Comparison of ENCODE assay signal across 1 cellular context in the genomic region with DNA sequence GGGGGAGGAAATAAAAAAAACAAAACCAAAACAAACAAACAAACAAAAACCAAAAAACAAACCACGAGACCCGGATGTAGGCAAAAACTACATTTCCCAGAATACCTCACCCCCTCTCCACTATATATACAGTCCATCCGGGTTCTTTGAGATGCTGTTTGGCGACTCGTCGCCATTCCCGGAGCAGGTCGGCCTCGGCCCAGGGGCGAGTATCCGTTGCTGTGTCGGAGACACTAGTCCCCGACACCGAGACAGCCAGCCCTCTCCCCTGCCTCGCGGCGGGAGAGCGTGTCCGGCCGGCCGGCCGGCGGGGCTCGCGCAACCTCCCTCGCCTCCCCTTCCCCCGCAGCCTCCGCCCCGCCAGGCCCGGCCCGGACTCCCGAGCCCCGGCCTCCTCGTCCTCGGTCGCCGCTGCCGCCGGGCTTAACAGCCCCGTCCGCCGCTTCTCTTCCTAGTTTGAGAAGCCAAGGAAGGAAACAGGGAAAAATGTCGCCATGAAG.
TF ChIP-seq lines count a peak whose summit lies in the region.

Gene RNF10 (plus strand): TSS at position 154 of the 500 bp plus-strand sequence. CDS start 456 bp downstream, outside the sequence.

TF ChIP-seq in GM23338, 12 proteins besides CTCF, POLR2A, EP300 and RAD21:
- TF ChIP-seq, protein P1, sequence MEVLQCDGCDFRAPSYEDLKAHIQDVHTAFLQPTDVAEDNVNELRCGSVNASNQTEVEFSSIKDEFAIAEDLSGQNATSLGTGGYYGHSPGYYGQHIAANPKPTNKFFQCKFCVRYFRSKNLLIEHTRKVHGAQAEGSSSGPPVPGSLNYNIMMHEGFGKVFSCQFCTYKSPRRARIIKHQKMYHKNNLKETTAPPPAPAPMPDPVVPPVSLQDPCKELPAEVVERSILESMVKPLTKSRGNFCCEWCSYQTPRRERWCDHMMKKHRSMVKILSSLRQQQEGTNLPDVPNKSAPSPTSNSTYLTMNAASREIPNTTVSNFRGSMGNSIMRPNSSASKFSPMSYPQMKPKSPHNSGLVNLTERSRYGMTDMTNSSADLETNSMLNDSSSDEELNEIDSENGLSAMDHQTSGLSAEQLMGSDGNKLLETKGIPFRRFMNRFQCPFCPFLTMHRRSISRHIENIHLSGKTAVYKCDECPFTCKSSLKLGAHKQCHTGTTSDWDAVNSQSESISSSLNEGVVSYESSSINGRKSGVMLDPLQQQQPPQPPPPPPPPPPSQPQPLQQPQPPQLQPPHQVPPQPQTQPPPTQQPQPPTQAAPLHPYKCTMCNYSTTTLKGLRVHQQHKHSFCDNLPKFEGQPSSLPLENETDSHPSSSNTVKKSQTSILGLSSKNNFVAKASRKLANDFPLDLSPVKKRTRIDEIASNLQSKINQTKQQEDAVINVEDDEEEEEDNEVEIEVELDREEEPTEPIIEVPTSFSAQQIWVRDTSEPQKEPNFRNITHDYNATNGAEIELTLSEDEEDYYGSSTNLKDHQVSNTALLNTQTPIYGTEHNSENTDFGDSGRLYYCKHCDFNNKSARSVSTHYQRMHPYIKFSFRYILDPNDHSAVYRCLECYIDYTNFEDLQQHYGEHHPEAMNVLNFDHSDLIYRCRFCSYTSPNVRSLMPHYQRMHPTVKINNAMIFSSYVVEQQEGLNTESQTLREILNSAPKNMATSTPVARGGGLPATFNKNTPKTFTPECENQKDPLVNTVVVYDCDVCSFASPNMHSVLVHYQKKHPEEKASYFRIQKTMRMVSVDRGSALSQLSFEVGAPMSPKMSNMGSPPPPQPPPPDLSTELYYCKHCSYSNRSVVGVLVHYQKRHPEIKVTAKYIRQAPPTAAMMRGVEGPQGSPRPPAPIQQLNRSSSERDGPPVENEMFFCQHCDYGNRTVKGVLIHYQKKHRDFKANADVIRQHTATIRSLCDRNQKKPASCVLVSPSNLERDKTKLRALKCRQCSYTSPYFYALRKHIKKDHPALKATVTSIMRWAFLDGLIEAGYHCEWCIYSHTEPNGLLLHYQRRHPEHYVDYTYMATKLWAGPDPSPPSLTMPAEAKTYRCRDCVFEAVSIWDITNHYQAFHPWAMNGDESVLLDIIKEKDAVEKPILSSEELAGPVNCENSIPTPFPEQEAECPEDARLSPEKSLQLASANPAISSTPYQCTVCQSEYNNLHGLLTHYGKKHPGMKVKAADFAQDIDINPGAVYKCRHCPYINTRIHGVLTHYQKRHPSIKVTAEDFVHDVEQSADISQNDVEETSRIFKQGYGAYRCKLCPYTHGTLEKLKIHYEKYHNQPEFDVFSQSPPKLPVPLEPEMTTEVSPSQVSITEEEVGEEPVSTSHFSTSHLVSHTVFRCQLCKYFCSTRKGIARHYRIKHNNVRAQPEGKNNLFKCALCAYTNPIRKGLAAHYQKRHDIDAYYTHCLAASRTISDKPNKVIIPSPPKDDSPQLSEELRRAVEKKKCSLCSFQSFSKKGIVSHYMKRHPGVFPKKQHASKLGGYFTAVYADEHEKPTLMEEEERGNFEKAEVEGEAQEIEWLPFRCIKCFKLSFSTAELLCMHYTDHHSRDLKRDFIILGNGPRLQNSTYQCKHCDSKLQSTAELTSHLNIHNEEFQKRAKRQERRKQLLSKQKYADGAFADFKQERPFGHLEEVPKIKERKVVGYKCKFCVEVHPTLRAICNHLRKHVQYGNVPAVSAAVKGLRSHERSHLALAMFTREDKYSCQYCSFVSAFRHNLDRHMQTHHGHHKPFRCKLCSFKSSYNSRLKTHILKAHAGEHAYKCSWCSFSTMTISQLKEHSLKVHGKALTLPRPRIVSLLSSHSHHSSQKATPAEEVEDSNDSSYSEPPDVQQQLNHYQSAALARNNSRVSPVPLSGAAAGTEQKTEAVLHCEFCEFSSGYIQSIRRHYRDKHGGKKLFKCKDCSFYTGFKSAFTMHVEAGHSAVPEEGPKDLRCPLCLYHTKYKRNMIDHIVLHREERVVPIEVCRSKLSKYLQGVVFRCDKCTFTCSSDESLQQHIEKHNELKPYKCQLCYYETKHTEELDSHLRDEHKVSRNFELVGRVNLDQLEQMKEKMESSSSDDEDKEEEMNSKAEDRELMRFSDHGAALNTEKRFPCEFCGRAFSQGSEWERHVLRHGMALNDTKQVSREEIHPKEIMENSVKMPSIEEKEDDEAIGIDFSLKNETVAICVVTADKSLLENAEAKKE (CRISPR knock-in tag; IDR thresholded peaks at IDR 0.05), result no peak
- TF ChIP-seq, protein P2, sequence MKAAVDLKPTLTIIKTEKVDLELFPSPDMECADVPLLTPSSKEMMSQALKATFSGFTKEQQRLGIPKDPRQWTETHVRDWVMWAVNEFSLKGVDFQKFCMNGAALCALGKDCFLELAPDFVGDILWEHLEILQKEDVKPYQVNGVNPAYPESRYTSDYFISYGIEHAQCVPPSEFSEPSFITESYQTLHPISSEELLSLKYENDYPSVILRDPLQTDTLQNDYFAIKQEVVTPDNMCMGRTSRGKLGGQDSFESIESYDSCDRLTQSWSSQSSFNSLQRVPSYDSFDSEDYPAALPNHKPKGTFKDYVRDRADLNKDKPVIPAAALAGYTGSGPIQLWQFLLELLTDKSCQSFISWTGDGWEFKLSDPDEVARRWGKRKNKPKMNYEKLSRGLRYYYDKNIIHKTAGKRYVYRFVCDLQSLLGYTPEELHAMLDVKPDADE (IDR thresholded peaks at IDR 0.05), result peak; percentile 90
- TF ChIP-seq STAT1 (IDR thresholded peaks at IDR 0.05; ENCODE audit: unreplicated experiment) (no peak), JUNB (IDR thresholded peaks at IDR 0.05; ENCODE audit: unreplicated experiment) (no peak), POLR2AphosphoS5 (IDR thresholded peaks at IDR 0.05; ENCODE audit: low read depth) (peak; percentile 92), REST (IDR thresholded peaks at IDR 0.05; ENCODE audit: unreplicated experiment) (no peak), ZNF114 (CRISPR knock-in tag; IDR thresholded peaks at IDR 0.05) (no peak), NANOG (IDR thresholded peaks at IDR 0.05; ENCODE audit: borderline replicate concordance) (no peak), CREB1 (CRISPR knock-in tag; IDR thresholded peaks at IDR 0.05; ENCODE audit: low read depth) (0 out of 2 replicates have a peak, but pooled peaks have one; percentile 20), EZH2phosphoT487 (IDR thresholded peaks at IDR 0.05; ENCODE audit: unreplicated experiment) (no peak), EZH2 (IDR thresholded peaks at IDR 0.05; ENCODE audit: low read depth, unreplicated experiment) (no peak), ZNF331 (CRISPR knock-in tag; IDR thresholded peaks at IDR 0.05; ENCODE audit: low read depth) (no peak)
TF ChIP-seq in GM23338: peak in this region for 3.
